ENCODE assay signal across 8 cellular contexts in genomic region chr13:29174093-29174492, GRCh38.
"Had no signal": no experiment of that assay in that cellular context is flagged by ENCODE, and none has a peak within 500 bp of the region (broad histone marks: within the 10 kb centered on the region; RNA-seq: fewer than 3 reads in every experiment).

No MANE protein-coding gene starts in this region.

- H3K9ac ChIP-seq: KMS-11 had no signal

- H3K4me2 ChIP-seq: KMS-11 had no signal

- H3K27ac ChIP-seq: HL-60, KMS-11 had no signal

- DNase-seq: IMR-90, Karpas-422, KBM-7, KG1 had no signal

- H3K4me3 ChIP-seq: K562 had no signal

- ATAC-seq: HepG2, K562 had no signal
